Comparison of ENCODE assay signal across 20 cellular contexts in the genomic region with DNA sequence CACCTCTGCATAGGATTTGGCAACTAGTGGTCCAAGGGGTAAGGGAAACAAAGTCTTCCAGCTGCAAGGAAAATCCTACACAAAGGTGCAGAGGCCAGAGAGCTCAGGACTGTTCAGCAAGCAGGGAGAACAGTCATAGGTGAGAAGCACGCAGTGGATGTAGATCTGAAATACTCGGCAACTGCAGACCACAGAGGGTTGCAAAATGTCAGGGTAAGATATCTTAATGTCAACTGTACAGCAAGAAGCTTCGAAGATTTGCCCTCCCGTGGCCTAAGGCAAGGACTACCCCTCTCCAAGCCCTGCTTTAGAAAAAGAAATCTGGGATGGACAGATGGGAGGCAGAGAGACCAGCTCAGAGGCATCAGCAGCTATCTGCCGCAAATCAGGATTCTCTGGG.
"Had no signal": no experiment of that assay in that cellular context is flagged by ENCODE, and none has a peak within 500 bp of the region (broad histone marks: within the 10 kb centered on the region; RNA-seq: fewer than 3 reads in every experiment).

No MANE protein-coding gene starts in this region.

- H3K36me3 ChIP-seq: ascending aorta, colonic mucosa, spleen, thoracic aorta had no signal

- H3K4me3 ChIP-seq: ascending aorta, colonic mucosa, mucosa of descending colon, spleen, thoracic aorta had no signal

- ATAC-seq: activated CD4-positive, alpha-beta T cell treated with anti-CD3 and anti-CD28 coated beads for 36 hours; activated T-helper 17 cell treated with anti-CD3 and anti-CD28 coated beads, Interleukin-2, amount 50 U/mL, for 72 hours; left cardiac atrium; mucosa of descending colon; stimulated activated memory B cell treated with anti-CD40 and anti-IgM and Interleukin-4, amounts not matched to agents 10 μg/mL and 1 μg/mL and 100 μg/mL, for 72 hours; WTC11 had no signal

- H3K9me3 ChIP-seq: ascending aorta, colonic mucosa, mucosa of descending colon, spleen, thoracic aorta had no signal

- DNase-seq: activated CD4-positive, alpha-beta memory T cell treated with anti-CD3 and anti-CD28 coated beads for 36 hours; activated CD4-positive, alpha-beta T cell treated with anti-CD3 and anti-CD28 coated beads for 36 hours; activated T-cell treated with anti-CD3 and anti-CD28 coated beads, Interleukin-2, amount 50 U/mL, for 1 hour; colonic mucosa; erythroblast; foreskin melanocyte; glutamatergic neuron; hippocampal formation; left cardiac atrium; mesenchymal stem cell; mucosa of descending colon; naive B cell; spleen; stimulated activated CD4-positive, alpha-beta T cell treated with anti-CD3 and anti-CD28 coated beads, Interleukin-4, amount 100 ng/mL, for 4 hours had no signal

- H3K27me3 ChIP-seq: ascending aorta, colonic mucosa, spleen had no signal

- H3K4me1 ChIP-seq: colonic mucosa, parathyroid adenoma had no signal

- H3K27ac ChIP-seq: ascending aorta, colonic mucosa, parathyroid adenoma, thoracic aorta had no signal
